Comparison of ENCODE assay signal across 1 cellular context in the genomic region with DNA sequence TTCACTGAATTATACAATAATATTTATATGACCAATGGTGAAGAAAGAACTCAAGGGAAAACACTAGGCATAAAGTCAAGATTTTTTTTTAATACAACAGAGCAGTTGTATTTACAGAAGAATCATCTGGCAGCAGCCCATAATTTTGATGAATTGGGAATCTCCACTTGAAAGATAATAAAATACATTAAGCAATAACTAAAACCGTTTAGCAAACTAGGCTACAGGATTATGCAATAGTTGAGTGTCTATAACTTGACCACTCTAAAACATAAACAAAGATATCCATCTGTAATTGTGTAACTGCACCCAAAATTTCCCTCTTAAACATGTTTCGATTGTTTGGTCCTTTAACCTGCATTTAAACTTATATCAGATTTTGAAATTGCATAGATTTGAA.
TF ChIP-seq lines count a peak whose summit lies in the region.

No MANE protein-coding gene starts in this region.

TF ChIP-seq in HEK293, 187 proteins besides CTCF, POLR2A, EP300 and RAD21 (continued from another document and continues in another):
- TF ChIP-seq PRDM2 (tag by site-specific recombination; IDR thresholded peaks at IDR 0.05; ENCODE audit: borderline replicate concordance) (no peak), HOXC10 (CRISPR knock-in tag; IDR thresholded peaks at IDR 0.05) (no peak), ZNF510 (tag by site-specific recombination; IDR thresholded peaks at IDR 0.05; ENCODE audit: insufficient replicate concordance) (peak; percentile 5), ZNF548 (tag by site-specific recombination; IDR thresholded peaks at IDR 0.05) (no peak), ZNF121 (tag by site-specific recombination; IDR thresholded peaks at IDR 0.05) (no peak), IKZF3 (tag by site-specific recombination; IDR thresholded peaks at IDR 0.05) (peak; percentile 72), ZNF514 (tag by site-specific recombination; IDR thresholded peaks at IDR 0.05) (no peak), ZNF785 (tag by site-specific recombination; IDR thresholded peaks at IDR 0.05) (no peak), RBAK (tag by site-specific recombination; IDR thresholded peaks at IDR 0.05) (no peak), MEIS1 (CRISPR knock-in tag; IDR thresholded peaks at IDR 0.05; ENCODE audit: borderline replicate concordance) (no peak), ZFP37 (tag by site-specific recombination; IDR thresholded peaks at IDR 0.05) (no peak), ZNF660 (tag by site-specific recombination; IDR thresholded peaks at IDR 0.05) (no peak), ZNF174 (tag by site-specific recombination; IDR thresholded peaks at IDR 0.05) (no peak), ZNF37A (tag by site-specific recombination; IDR thresholded peaks at IDR 0.05) (no peak), ZNF132 (tag by site-specific recombination; IDR thresholded peaks at IDR 0.05; ENCODE audit: borderline replicate concordance) (no peak), SALL2 (tag by site-specific recombination; IDR thresholded peaks at IDR 0.05; ENCODE audit: borderline replicate concordance) (no peak), ZSCAN4 (tag by site-specific recombination; IDR thresholded peaks at IDR 0.05) (no peak), ZNF664 (tag by site-specific recombination; IDR thresholded peaks at IDR 0.05) (no peak), ZBTB8A (tag by site-specific recombination; IDR thresholded peaks at IDR 0.05) (peak; percentile 48), ZNF426 (tag by site-specific recombination; IDR thresholded peaks at IDR 0.05) (no peak), YY1 (tag by site-specific recombination; IDR thresholded peaks at IDR 0.05) (no peak), WT1 (tag by site-specific recombination; IDR thresholded peaks at IDR 0.05) (no peak), ZNF629 (tag by site-specific recombination; IDR thresholded peaks at IDR 0.05) (peak; percentile 34; the same call in 1 of the 2 replicates), ZNF280C (tag by site-specific recombination; IDR thresholded peaks at IDR 0.05) (no peak), ZNF701 (tag by site-specific recombination; IDR thresholded peaks at IDR 0.05) (no peak), ZNF837 (tag by site-specific recombination; IDR thresholded peaks at IDR 0.05) (no peak), ZNF157 (tag by site-specific recombination; IDR thresholded peaks at IDR 0.05) (no peak), ATF2 (tag by site-specific recombination; IDR thresholded peaks at IDR 0.05; ENCODE audit: low read depth) (peak; percentile 41; the same call in 1 of the 2 replicates), ZNF777 (tag by site-specific recombination; IDR thresholded peaks at IDR 0.05; ENCODE audit: borderline replicate concordance) (no peak), ZNF558 (tag by site-specific recombination; IDR thresholded peaks at IDR 0.05) (no peak), ZNF623 (tag by site-specific recombination; IDR thresholded peaks at IDR 0.05) (no peak), ZNF140 (tag by site-specific recombination; IDR thresholded peaks at IDR 0.05) (no peak), ZNF626 (tag by site-specific recombination; IDR thresholded peaks at IDR 0.05) (no peak), ZNF214 (tag by site-specific recombination; IDR thresholded peaks at IDR 0.05; ENCODE audit: borderline replicate concordance) (no peak), ZNF571 (tag by site-specific recombination; IDR thresholded peaks at IDR 0.05) (no peak)
- TF ChIP-seq, protein P1, sequence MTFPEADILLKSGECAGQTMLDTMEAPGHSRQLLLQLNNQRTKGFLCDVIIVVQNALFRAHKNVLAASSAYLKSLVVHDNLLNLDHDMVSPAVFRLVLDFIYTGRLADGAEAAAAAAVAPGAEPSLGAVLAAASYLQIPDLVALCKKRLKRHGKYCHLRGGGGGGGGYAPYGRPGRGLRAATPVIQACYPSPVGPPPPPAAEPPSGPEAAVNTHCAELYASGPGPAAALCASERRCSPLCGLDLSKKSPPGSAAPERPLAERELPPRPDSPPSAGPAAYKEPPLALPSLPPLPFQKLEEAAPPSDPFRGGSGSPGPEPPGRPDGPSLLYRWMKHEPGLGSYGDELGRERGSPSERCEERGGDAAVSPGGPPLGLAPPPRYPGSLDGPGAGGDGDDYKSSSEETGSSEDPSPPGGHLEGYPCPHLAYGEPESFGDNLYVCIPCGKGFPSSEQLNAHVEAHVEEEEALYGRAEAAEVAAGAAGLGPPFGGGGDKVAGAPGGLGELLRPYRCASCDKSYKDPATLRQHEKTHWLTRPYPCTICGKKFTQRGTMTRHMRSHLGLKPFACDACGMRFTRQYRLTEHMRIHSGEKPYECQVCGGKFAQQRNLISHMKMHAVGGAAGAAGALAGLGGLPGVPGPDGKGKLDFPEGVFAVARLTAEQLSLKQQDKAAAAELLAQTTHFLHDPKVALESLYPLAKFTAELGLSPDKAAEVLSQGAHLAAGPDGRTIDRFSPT (tag by site-specific recombination; IDR thresholded peaks at IDR 0.05), result no peak
- TF ChIP-seq, protein P2, sequence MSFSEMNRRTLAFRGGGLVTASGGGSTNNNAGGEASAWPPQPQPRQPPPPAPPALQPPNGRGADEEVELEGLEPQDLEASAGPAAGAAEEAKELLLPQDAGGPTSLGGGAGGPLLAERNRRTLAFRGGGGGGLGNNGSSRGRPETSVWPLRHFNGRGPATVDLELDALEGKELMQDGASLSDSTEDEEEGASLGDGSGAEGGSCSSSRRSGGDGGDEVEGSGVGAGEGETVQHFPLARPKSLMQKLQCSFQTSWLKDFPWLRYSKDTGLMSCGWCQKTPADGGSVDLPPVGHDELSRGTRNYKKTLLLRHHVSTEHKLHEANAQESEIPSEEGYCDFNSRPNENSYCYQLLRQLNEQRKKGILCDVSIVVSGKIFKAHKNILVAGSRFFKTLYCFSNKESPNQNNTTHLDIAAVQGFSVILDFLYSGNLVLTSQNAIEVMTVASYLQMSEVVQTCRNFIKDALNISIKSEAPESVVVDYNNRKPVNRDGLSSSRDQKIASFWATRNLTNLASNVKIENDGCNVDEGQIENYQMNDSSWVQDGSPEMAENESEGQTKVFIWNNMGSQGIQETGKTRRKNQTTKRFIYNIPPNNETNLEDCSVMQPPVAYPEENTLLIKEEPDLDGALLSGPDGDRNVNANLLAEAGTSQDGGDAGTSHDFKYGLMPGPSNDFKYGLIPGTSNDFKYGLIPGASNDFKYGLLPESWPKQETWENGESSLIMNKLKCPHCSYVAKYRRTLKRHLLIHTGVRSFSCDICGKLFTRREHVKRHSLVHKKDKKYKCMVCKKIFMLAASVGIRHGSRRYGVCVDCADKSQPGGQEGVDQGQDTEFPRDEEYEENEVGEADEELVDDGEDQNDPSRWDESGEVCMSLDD (tag by site-specific recombination; IDR thresholded peaks at IDR 0.05), result no peak
- TF ChIP-seq, protein P3, sequence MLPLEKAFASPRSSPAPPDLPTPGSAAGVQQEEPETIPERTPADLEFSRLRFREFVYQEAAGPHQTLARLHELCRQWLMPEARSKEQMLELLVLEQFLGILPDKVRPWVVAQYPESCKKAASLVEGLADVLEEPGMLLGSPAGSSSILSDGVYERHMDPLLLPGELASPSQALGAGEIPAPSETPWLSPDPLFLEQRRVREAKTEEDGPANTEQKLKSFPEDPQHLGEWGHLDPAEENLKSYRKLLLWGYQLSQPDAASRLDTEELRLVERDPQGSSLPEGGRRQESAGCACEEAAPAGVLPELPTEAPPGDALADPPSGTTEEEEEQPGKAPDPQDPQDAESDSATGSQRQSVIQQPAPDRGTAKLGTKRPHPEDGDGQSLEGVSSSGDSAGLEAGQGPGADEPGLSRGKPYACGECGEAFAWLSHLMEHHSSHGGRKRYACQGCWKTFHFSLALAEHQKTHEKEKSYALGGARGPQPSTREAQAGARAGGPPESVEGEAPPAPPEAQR (tag by site-specific recombination; IDR thresholded peaks at IDR 0.05), result no peak
- TF ChIP-seq, protein P4, sequence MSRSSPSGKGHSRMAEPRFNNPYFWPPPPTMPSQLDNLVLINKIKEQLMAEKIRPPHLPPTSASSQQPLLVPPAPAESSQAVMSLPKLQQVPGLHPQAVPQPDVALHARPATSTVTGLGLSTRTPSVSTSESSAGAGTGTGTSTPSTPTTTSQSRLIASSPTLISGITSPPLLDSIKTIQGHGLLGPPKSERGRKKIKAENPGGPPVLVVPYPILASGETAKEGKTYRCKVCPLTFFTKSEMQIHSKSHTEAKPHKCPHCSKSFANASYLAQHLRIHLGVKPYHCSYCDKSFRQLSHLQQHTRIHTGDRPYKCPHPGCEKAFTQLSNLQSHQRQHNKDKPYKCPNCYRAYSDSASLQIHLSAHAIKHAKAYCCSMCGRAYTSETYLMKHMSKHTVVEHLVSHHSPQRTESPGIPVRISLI (tag by site-specific recombination; IDR thresholded peaks at IDR 0.05), result no peak
- TF ChIP-seq, protein P5, sequence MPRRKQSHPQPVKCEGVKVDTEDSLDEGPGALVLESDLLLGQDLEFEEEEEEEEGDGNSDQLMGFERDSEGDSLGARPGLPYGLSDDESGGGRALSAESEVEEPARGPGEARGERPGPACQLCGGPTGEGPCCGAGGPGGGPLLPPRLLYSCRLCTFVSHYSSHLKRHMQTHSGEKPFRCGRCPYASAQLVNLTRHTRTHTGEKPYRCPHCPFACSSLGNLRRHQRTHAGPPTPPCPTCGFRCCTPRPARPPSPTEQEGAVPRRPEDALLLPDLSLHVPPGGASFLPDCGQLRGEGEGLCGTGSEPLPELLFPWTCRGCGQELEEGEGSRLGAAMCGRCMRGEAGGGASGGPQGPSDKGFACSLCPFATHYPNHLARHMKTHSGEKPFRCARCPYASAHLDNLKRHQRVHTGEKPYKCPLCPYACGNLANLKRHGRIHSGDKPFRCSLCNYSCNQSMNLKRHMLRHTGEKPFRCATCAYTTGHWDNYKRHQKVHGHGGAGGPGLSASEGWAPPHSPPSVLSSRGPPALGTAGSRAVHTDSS (tag by site-specific recombination; IDR thresholded peaks at IDR 0.05), result no peak
